ENCODE assay signal across 8 cellular contexts in the genomic region with DNA sequence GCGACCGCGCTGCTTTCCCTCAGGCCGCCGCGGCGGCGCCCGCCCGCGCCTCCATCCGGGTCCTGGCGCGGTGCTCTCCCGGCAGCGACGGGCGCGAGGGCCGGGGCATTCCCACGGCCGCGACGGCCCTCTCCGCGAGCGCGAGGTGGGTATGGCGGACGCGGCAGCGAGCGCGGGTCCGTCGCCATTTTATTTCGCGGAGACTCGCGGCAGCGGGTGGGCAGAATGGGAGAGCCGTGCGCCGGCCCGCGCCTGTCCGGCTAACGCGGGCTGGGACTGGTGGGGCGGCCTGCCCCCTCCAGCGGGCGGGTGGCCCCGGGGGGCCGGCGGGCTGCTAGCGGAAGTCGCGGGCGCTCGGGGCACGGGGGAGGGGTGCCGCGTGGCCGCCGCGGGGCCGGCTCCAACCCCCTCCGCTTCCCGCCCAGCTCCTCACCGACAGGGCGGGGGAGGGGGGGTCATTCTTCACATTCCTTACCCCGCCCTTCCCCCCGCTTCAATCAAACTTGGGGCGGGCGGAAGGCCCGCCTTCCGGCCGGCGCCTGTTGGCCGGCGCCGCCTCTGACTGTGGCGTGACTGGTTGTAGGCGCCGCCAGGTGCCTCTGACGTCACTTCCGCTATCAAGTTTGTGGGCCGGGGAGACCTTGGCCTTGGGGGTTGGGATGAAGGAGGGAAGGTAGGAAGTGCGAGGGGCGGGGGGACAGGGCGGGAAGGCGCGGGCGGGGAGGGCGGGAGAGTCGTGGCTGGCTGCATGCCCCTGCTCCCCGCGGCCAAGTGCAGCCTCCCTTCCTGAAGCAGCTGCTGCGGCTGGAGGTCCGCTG.
DNase-seq lines count a peak whose midpoint lies in the region; ATAC-seq, FAIRE-seq and TF ChIP-seq lines count a peak whose summit lies in the region.

No MANE protein-coding gene starts in this region.

- H3K4me3 ChIP-seq in adrenal gland (peak overlapping the region in 3 of 4 donors; percentile 29 to 95 (median 82)), heart right ventricle (peak overlapping the region; percentile 54 to 92 (median 75)), upper lobe of left lung (peak overlapping the region; percentile 68 to 96 (median 86))

- TF ChIP-seq EP300 in upper lobe of left lung (IDR thresholded peaks at IDR 0.05) = peak in 2 of 4 donors; percentile 67 to 74

- TF ChIP-seq CTCF in adrenal gland (IDR thresholded peaks at IDR 0.05) = peak in 3 of 6 experiments; percentile 17 to 42 (median 28)
- TF ChIP-seq CTCF in heart right ventricle (IDR thresholded peaks at IDR 0.05) = peak in 5 of 9 donors; percentile 6 to 38 (median 29)
- peak in 5 of 6 experiments; percentile 24 to 72 (median 63) for TF ChIP-seq CTCF in upper lobe of left lung (IDR thresholded peaks at IDR 0.05)

- H3K4me1 ChIP-seq in adrenal gland (replicated peaks in 1 of 2) (peaks cover 19 to 40% of the 10 kb centered on the region in 2 donors), heart right ventricle (peaks cover 6 to 48% (median 39%) of the 10 kb centered on the region in 9 donors), upper lobe of left lung (peaks cover 34 to 46% (median 41%) of the 10 kb centered on the region in 4 donors)

- H3K27ac ChIP-seq in adrenal gland = peak overlapping the region; percentile 95 to 100 (median 100)
- peak overlapping the region; percentile 99 to 100 (median 100) for H3K27ac ChIP-seq in heart right ventricle
- H3K27ac ChIP-seq in upper lobe of left lung = peak overlapping the region; percentile 100

- H3K36me3 ChIP-seq in adrenal gland (replicated peaks in 1 of 2) = no peaks in the 10 kb centered on the region
- peaks cover 0 to 13% (median 0%) of the 10 kb centered on the region in 9 donors for H3K36me3 ChIP-seq in heart right ventricle
- peaks cover 0 to 4% (median 0%) of the 10 kb centered on the region in 4 donors for H3K36me3 ChIP-seq in upper lobe of left lung

- peak; percentile 84 for FAIRE-seq in GM12892 (lab: Jason Lieb, UNC)

- DNase-seq in GM12892 (ENCODE audit: insufficient read length) (peak; percentile 86), NCI-H1436 (lab: John Stamatoyannopoulos, UW) (peak; percentile 98), SW480 (ENCODE audit: low spot score) (peak; percentile 98), adrenal gland (peak; percentile 98 to 99 (median 99)), heart right ventricle (peak; percentile 96 to 99), posterior cingulate gyrus (peak; percentile 91 to 99 (median 94)), upper lobe of left lung (peak; percentile 96 to 98)

- 0 to 1% (median 0%) methylated on average over 3 to 100 of the region's 100 CpGs; no CpG with 5 or more reads in 1 of the 4 donors for WGBS in adrenal gland, 4 donors
- WGBS in heart right ventricle, 2 donors = 0 to 1% methylated on average over 71 to 100 of the region's 100 CpGs
- WGBS in upper lobe of left lung, 2 donors = 0% methylated on average over 41 of the region's 100 CpGs; no CpG with 5 or more reads in 1 of the 2 donors

- H3K27me3 ChIP-seq in adrenal gland (no peaks in the 10 kb centered on the region), heart right ventricle (no peaks in the 10 kb centered on the region), upper lobe of left lung (no peaks in the 10 kb centered on the region)

- ATAC-seq in HG02840 (IDR thresholded peaks at IDR 0.05; ENCODE audit: low FRiP score, unreplicated experiment) (peak; percentile 66), heart right ventricle (peak; percentile 80 to 92 (median 87)), upper lobe of left lung (ENCODE audit: low FRiP score in 2 of 2) (peak; percentile 90 to 94)

- no peaks in the 10 kb centered on the region for H3K9me3 ChIP-seq in adrenal gland (replicated peaks in 1 of 3)
- no peaks in the 10 kb centered on the region for H3K9me3 ChIP-seq in heart right ventricle
- H3K9me3 ChIP-seq in upper lobe of left lung = no peaks in the 10 kb centered on the region

- TF ChIP-seq POLR2A in GM12892 (IDR thresholded peaks at IDR 0.05; ENCODE audit: low read depth, low read length) = peak; percentile 90
- TF ChIP-seq POLR2A in adrenal gland (IDR thresholded peaks at IDR 0.05) = peak; percentile 97
- peak in 3 of 4 donors; percentile 97 to 99 (median 97) for TF ChIP-seq POLR2A in upper lobe of left lung (IDR thresholded peaks at IDR 0.05)

- intact Hi-C loops in adrenal gland (cut with DNase I) (no loop called here), heart right ventricle (cut with DNase I) (loop anchor here in 4 of 10 donors (1.0 to 10.0 kb wide), 6 partner anchors 26 to 84 kb away; partner anchors contain the start of gene PTPDC1 (in 2 of the 4)), posterior cingulate gyrus (cut with DNase I) (loop anchor here (5.0 kb wide), 1 partner anchor 84 kb away; the partner anchor contains the start of gene PTPDC1)

Comparison
In these comparisons a context has a peak if more than half of its experiments do, and no peak if none do; other contexts are left out.
1. Peak in every context shown above with its lines: DNase-seq, ATAC-seq, H3K4me3 ChIP-seq and H3K27ac ChIP-seq.